Comparison of ENCODE assay signal across 8 cellular contexts in genomic region chr7:8177109-8177933, GRCh38.
DNase-seq lines count a peak whose midpoint lies in the region; ATAC-seq lines count a peak whose summit lies in the region.

No MANE protein-coding gene starts in this region.

- peak overlapping the region; percentile 47 for H3K4me3 Mint-ChIP-seq in activated naive CD4-positive, alpha-beta T cell treated with anti-CD3 and anti-CD28 coated beads for 36 hours
- H3K4me3 Mint-ChIP-seq in T-helper 2 cell treated with Interferon-gamma antibody and Interleukin-4, amounts not matched to agents 5 μg/mL and 100 μg/mL, for 36 hours: peak overlapping the region; percentile 67
- peak overlapping the region; percentile 61 to 63 for H3K4me3 Mint-ChIP-seq in stimulated activated naive CD8-positive, alpha-beta T cell treated with anti-CD3 and anti-CD28 coated beads, Interleukin-15, amount 100 ng/mL, for 72 hours

- CTCF ChIA-PET in activated naive CD4-positive, alpha-beta T cell treated with anti-CD3 and anti-CD28 coated beads for 36 hours (lab: Charles Lee): interaction anchor here (0.9 to 1.6 kb wide), 2 partner anchors 42 to 200 kb away, joined by 3 read pairs; no protein-coding TSS in a partner anchor

- peak; percentile 27 for ATAC-seq in HG03060 (IDR thresholded peaks at IDR 0.05; ENCODE audit: low read depth, unreplicated experiment)
- ATAC-seq in stimulated activated naive CD8-positive, alpha-beta T cell treated with anti-CD3 and anti-CD28 coated beads, Interleukin-15, amount 100 ng/mL, for 72 hours: no peak

- no peaks in the 10 kb centered on the region for H3K9me3 Mint-ChIP-seq in activated naive CD4-positive, alpha-beta T cell treated with anti-CD3 and anti-CD28 coated beads for 36 hours
- H3K9me3 Mint-ChIP-seq in T-helper 2 cell treated with Interferon-gamma antibody and Interleukin-4, amounts not matched to agents 5 μg/mL and 100 μg/mL, for 36 hours: peaks cover 8% of the 10 kb centered on the region
- no peaks in the 10 kb centered on the region for H3K9me3 Mint-ChIP-seq in stimulated activated naive CD8-positive, alpha-beta T cell treated with anti-CD3 and anti-CD28 coated beads, Interleukin-15, amount 100 ng/mL, for 72 hours

- no peak for DNase-seq in activated naive CD4-positive, alpha-beta T cell treated with anti-CD3 and anti-CD28 coated beads for 36 hours
- DNase-seq in activated naive CD4-positive, alpha-beta T cell (lab: John Stamatoyannopoulos, UW): no peak
- no peak for DNase-seq in T-helper 2 cell treated with Interferon-gamma antibody and Interleukin-4, amounts not matched to agents 5 μg/mL and 100 μg/mL, for 36 hours (ENCODE audit: low spot score)
- DNase-seq in stimulated activated naive CD8-positive, alpha-beta T cell treated with anti-CD3 and anti-CD28 coated beads, Interleukin-15, amount 100 ng/mL, for 72 hours: no peak
- no peak for DNase-seq in cerebellar cortex (ENCODE audit: low spot score)
- no peak for DNase-seq in activated CD8-positive, alpha-beta memory T cell treated with anti-CD3 and anti-CD28 coated beads, Interleukin-2, amount 50 U/mL, for 48 hours
- DNase-seq in OCI-M2 (lab: John Stamatoyannopoulos, UW; ENCODE audit: unreplicated experiment): no peak

- no peaks in the 10 kb centered on the region for H3K36me3 Mint-ChIP-seq in activated naive CD4-positive, alpha-beta T cell treated with anti-CD3 and anti-CD28 coated beads for 36 hours (ENCODE audit: low read depth)
- peaks cover 14% of the 10 kb centered on the region for H3K36me3 Mint-ChIP-seq in T-helper 2 cell treated with Interferon-gamma antibody and Interleukin-4, amounts not matched to agents 5 μg/mL and 100 μg/mL, for 36 hours (ENCODE audit: low read depth)

- H3K27ac Mint-ChIP-seq in activated naive CD4-positive, alpha-beta T cell treated with anti-CD3 and anti-CD28 coated beads for 36 hours: peak overlapping the region; percentile 83
- H3K27ac Mint-ChIP-seq in T-helper 2 cell treated with Interferon-gamma antibody and Interleukin-4, amounts not matched to agents 5 μg/mL and 100 μg/mL, for 36 hours: peak overlapping the region; percentile 97
- peak overlapping the region; percentile 81 to 84 for H3K27ac Mint-ChIP-seq in stimulated activated naive CD8-positive, alpha-beta T cell treated with anti-CD3 and anti-CD28 coated beads, Interleukin-15, amount 100 ng/mL, for 72 hours

- intact Hi-C loops in activated naive CD4-positive, alpha-beta T cell treated with anti-CD3 and anti-CD28 coated beads for 36 hours (cut with micrococcal nuclease): loop anchor here (2.0 kb wide), 5 partner anchors 35 to 995 kb away; partner anchors contain the start of gene C1GALT1

- H3K4me1 Mint-ChIP-seq in activated naive CD4-positive, alpha-beta T cell treated with anti-CD3 and anti-CD28 coated beads for 36 hours (ENCODE audit: low read depth): peaks cover 43% of the 10 kb centered on the region
- peaks cover 43% of the 10 kb centered on the region for H3K4me1 Mint-ChIP-seq in T-helper 2 cell treated with Interferon-gamma antibody and Interleukin-4, amounts not matched to agents 5 μg/mL and 100 μg/mL, for 36 hours (ENCODE audit: low read depth)
- H3K4me1 Mint-ChIP-seq in stimulated activated naive CD8-positive, alpha-beta T cell treated with anti-CD3 and anti-CD28 coated beads, Interleukin-15, amount 100 ng/mL, for 72 hours: peaks cover 48% of the 10 kb centered on the region

- H3K27me3 Mint-ChIP-seq in activated naive CD4-positive, alpha-beta T cell treated with anti-CD3 and anti-CD28 coated beads for 36 hours (ENCODE audit: low read depth): no peaks in the 10 kb centered on the region
- no peaks in the 10 kb centered on the region for H3K27me3 Mint-ChIP-seq in T-helper 2 cell treated with Interferon-gamma antibody and Interleukin-4, amounts not matched to agents 5 μg/mL and 100 μg/mL, for 36 hours (ENCODE audit: low read depth)
- no peaks in the 10 kb centered on the region for H3K27me3 Mint-ChIP-seq in stimulated activated naive CD8-positive, alpha-beta T cell treated with anti-CD3 and anti-CD28 coated beads, Interleukin-15, amount 100 ng/mL, for 72 hours
